8 cellular contexts compared by ENCODE assay signal in genomic region chr13:79405831-79406596, GRCh38. TPM values are rescaled to one million over a fixed set of nuclear protein-coding genes. Genes with fewer than 3 reads are reported as not detected.
A peak's percentile ranks its signal among the peaks of the same experiment; 100 is the strongest.
DNase-seq lines count a peak whose midpoint lies in the region; ATAC-seq and TF ChIP-seq lines count a peak whose summit lies in the region.

A gene with protein sequence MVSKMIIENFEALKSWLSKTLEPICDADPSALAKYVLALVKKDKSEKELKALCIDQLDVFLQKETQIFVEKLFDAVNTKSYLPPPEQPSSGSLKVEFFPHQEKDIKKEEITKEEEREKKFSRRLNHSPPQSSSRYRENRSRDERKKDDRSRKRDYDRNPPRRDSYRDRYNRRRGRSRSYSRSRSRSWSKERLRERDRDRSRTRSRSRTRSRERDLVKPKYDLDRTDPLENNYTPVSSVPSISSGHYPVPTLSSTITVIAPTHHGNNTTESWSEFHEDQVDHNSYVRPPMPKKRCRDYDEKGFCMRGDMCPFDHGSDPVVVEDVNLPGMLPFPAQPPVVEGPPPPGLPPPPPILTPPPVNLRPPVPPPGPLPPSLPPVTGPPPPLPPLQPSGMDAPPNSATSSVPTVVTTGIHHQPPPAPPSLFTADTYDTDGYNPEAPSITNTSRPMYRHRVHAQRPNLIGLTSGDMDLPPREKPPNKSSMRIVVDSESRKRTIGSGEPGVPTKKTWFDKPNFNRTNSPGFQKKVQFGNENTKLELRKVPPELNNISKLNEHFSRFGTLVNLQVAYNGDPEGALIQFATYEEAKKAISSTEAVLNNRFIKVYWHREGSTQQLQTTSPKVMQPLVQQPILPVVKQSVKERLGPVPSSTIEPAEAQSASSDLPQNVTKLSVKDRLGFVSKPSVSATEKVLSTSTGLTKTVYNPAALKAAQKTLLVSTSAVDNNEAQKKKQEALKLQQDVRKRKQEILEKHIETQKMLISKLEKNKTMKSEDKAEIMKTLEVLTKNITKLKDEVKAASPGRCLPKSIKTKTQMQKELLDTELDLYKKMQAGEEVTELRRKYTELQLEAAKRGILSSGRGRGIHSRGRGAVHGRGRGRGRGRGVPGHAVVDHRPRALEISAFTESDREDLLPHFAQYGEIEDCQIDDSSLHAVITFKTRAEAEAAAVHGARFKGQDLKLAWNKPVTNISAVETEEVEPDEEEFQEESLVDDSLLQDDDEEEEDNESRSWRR (minus strand): TSS chr13:79406255. CDS start chr13:79405774, 481 bp downstream.

- intact Hi-C loops in left lung (cut with DNase I), result no loop called here

- H3K36me3 ChIP-seq in BJ (ENCODE audit: control insufficient read depth, insufficient read depth, low read length) (no peaks in the 10 kb centered on the region), left lung (no peaks in the 10 kb centered on the region)

- peak within 1 kb of the TSS; percentile 93 for H3K4me3 Mint-ChIP-seq in activated CD4-positive, alpha-beta T cell treated with anti-CD3 and anti-CD28 coated beads, Interleukin-2, amount 10 ng/mL, durations not matched to agents 7 days and 5 days

- ATAC-seq in GM19324 (IDR thresholded peaks at IDR 0.05; ENCODE audit: low FRiP score, unreplicated experiment) (peak; percentile 84), HG03469 (IDR thresholded peaks at IDR 0.05; ENCODE audit: unreplicated experiment) (peak; percentile 47), left lung (peak; percentile 82)

- H3K27ac Mint-ChIP-seq in activated CD4-positive, alpha-beta T cell treated with anti-CD3 and anti-CD28 coated beads, Interleukin-2, amount 10 ng/mL, durations not matched to agents 7 days and 5 days, result peak within 1 kb of the TSS; percentile 97

- peaks cover 20% of the 10 kb centered on the region for H3K36me3 Mint-ChIP-seq in activated CD4-positive, alpha-beta T cell treated with anti-CD3 and anti-CD28 coated beads, Interleukin-2, amount 10 ng/mL, durations not matched to agents 7 days and 5 days (ENCODE audit: low read depth)

- H3K27ac ChIP-seq in left lung, result peak within 1 kb of the TSS; percentile 95 to 96

- no peaks in the 10 kb centered on the region for H3K27me3 Mint-ChIP-seq in activated CD4-positive, alpha-beta T cell treated with anti-CD3 and anti-CD28 coated beads, Interleukin-2, amount 10 ng/mL, durations not matched to agents 7 days and 5 days

- H3K27me3 ChIP-seq in BJ (ENCODE audit: control insufficient read depth, insufficient read depth, low read length), result no peaks in the 10 kb centered on the region
- H3K27me3 ChIP-seq in left lung, result no peaks in the 10 kb centered on the region

- POLR2A ChIA-PET in BJ (lab: Charles Lee), result interaction anchor here (0.6 kb wide), 1 partner anchor 13 kb away, joined by 3 read pairs; no protein-coding TSS in a partner anchor
- POLR2A ChIA-PET in activated CD4-positive, alpha-beta T cell treated with anti-CD3 and anti-CD28 coated beads, Interleukin-2, amount 10 ng/mL, durations not matched to agents 7 days and 5 days (lab: Charles Lee), result no interaction called here

- DNase-seq in BJ (ENCODE audit: low read depth) (peak; percentile 62), NCI-H69 (lab: John Stamatoyannopoulos, UW) (peak; percentile 91), dedifferentiated amniotic fluid mesenchymal stem cell (ENCODE audit: extremely low spot score) (peak; percentile 95), left lung (peak; percentile 94 to 95)
- peak; percentile 96 for DNase-seq in activated CD4-positive, alpha-beta T cell treated with anti-CD3 and anti-CD28 coated beads, Interleukin-2, amount 10 ng/mL, durations not matched to agents 7 days and 5 days
- peak; percentile 94 for DNase-seq in stimulated activated CD4-positive, alpha-beta T cell treated with anti-CD3 and anti-CD28 coated beads, Interleukin-2, amount 100 ng/mL, for 48 hours

- no peaks in the 10 kb centered on the region for H3K9me3 ChIP-seq in left lung

- H3K9me3 Mint-ChIP-seq in activated CD4-positive, alpha-beta T cell treated with anti-CD3 and anti-CD28 coated beads, Interleukin-2, amount 10 ng/mL, durations not matched to agents 7 days and 5 days, result no peaks in the 10 kb centered on the region

- peak within 1 kb of the TSS; percentile 91 for H3K4me3 ChIP-seq in BJ (ENCODE audit: low read depth, low read length)
- H3K4me3 ChIP-seq in left lung, result peak within 1 kb of the TSS; percentile 85 to 88

- CTCF ChIA-PET in BJ (lab: Yijun Ruan, JAX), result interaction anchor here (0.6 to 2.6 kb wide), 4 partner anchors 10 to 18 kb away, joined by 3 to 9 read pairs (median 6); no protein-coding TSS in a partner anchor
- CTCF ChIA-PET in activated CD4-positive, alpha-beta T cell treated with anti-CD3 and anti-CD28 coated beads, Interleukin-2, amount 10 ng/mL, durations not matched to agents 7 days and 5 days (lab: Charles Lee), result interaction anchor here (1.0 to 3.4 kb wide), 7 partner anchors 10 to 110 kb away, joined by 3 to 18 read pairs (median 5); no protein-coding TSS in a partner anchor

- peaks cover 34% of the 10 kb centered on the region for H3K4me1 Mint-ChIP-seq in activated CD4-positive, alpha-beta T cell treated with anti-CD3 and anti-CD28 coated beads, Interleukin-2, amount 10 ng/mL, durations not matched to agents 7 days and 5 days

- H3K4me1 ChIP-seq in left lung, result peaks cover 37 to 56% of the 10 kb centered on the region in 2 donors

- TF ChIP-seq CTCF in BJ (IDR thresholded peaks at IDR 0.05; ENCODE audit: insufficient read depth, low read depth, low read length) (no peak), left lung (IDR thresholded peaks at IDR 0.05) (no peak)

RNA-seq across cellular contexts. Expression of the gene that starts here (rescaled TPM):
- polyA plus RNA-seq in BJ (2011; rRNA removed), result 7.9 and 14.2 TPM in 2 replicates
- 19.0 and 19.2 TPM in 2 replicates for polyA minus RNA-seq in BJ (2011; rRNA and poly(A)+ RNA removed)
- total RNA-seq in activated CD4-positive, alpha-beta T cell treated with anti-CD3 and anti-CD28 coated beads, Interleukin-2, amount 10 ng/mL, durations not matched to agents 7 days and 5 days, result 10 to 100 TPM; 55.8 to 69.5 TPM
- 10 to 100 TPM; 29.0 to 39.5 TPM for total RNA-seq in left lung

Comparison
In these comparisons a context has a peak if more than half of its experiments do, and no peak if none do; other contexts are left out.
1. Peak in every context shown above with its lines: DNase-seq, ATAC-seq, H3K4me3 ChIP-seq and H3K27ac ChIP-seq.